Comparison of ENCODE assay signal across 13 cellular contexts in the genomic region with DNA sequence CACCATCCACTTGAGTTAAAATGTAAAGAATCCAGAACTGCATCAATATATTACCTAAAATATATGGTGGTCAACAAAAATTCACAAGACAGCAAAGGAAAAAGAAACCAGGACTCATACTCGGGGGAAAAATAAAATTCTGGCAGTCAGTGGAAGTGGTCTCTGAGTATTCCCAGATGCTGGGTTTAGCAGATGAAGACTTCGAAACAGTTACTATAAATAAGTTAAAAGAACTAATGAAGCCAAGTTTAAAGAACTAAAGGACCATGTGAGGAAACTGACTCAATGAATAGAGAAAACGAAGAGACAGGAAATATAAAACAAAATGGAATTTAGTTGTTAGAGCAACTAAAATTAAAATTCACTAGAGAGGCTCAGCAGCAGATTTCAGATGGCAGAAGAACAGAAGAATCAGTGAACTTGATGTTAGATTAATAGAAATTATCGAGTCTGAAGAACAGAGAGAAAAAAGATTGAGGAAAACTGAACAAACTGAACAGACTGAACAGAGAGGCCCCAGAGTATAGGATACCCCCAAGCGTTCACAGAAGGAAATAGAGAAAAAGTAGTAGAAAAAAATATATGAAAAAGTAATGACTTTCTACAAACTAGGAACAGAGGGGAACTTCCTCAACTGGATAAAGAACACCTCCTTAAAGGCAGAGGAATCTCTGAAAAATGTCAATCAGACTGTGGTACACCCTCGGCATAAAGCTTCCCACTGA. TPM values are rescaled to one million over a fixed set of nuclear protein-coding genes. Genes with fewer than 3 reads are reported as not detected.
DNase-seq lines count a peak whose midpoint lies in the region; ATAC-seq and TF ChIP-seq lines count a peak whose summit lies in the region.
"Had no signal": no experiment of that assay in that cellular context is flagged by ENCODE, and none has a peak within 500 bp of the region (broad histone marks: within the 10 kb centered on the region; RNA-seq: fewer than 3 reads in every experiment).

No MANE protein-coding gene starts in this region.

- H3K79me2 ChIP-seq in Karpas-422 (ENCODE audit: low read length) (no peaks in the 10 kb centered on the region), osteoblast (ENCODE audit: insufficient read depth, low read length) (no peaks in the 10 kb centered on the region)

- H4K20me1 ChIP-seq in Karpas-422 (ENCODE audit: insufficient read depth, low read depth, low read length) (no peaks in the 10 kb centered on the region), osteoblast (ENCODE audit: insufficient read depth, low read length) (no peaks in the 10 kb centered on the region)
- H4K20me1 ChIP-seq: BLaER1 had no signal

- H3K4me1 ChIP-seq in Karpas-422 (ENCODE audit: low read length) (peaks cover 4% of the 10 kb centered on the region; the same call in 1 of the 2 replicates), osteoblast (ENCODE audit: insufficient read depth, low read length) (no peaks in the 10 kb centered on the region), SJCRH30 (no peaks in the 10 kb centered on the region)

- no peaks in the 10 kb centered on the region for H3K9me3 ChIP-seq in AG04450 (ENCODE audit: control insufficient read depth, insufficient read depth, low read length)
- H3K9me3 ChIP-seq in Karpas-422 (ENCODE audit: low read length): no peaks in the 10 kb centered on the region
- H3K9me3 ChIP-seq in osteoblast (ENCODE audit: low read depth, low read length): no peaks in the 10 kb centered on the region
- no peaks in the 10 kb centered on the region for H3K9me3 ChIP-seq in SJCRH30 (replicated peaks)
- H3K9me3 ChIP-seq: BLaER1 had no signal

- no peaks in the 10 kb centered on the region for H3K27me3 ChIP-seq in AG04450 (ENCODE audit: control insufficient read depth, insufficient read depth, low read length)
- H3K27me3 ChIP-seq in Karpas-422 (ENCODE audit: low read length): no peaks in the 10 kb centered on the region
- peaks cover 3% of the 10 kb centered on the region for H3K27me3 ChIP-seq in osteoblast (ENCODE audit: insufficient read depth, low read length)
- no peaks in the 10 kb centered on the region for H3K27me3 ChIP-seq in SJCRH30
- H3K27me3 ChIP-seq: BLaER1 had no signal

- no peak overlapping the region for H3K9ac ChIP-seq in Karpas-422 (ENCODE audit: low read length)
- H3K9ac ChIP-seq: BLaER1 had no signal

- H3K36me3 ChIP-seq in Karpas-422 (ENCODE audit: insufficient read depth, low read length): no peaks in the 10 kb centered on the region
- no peaks in the 10 kb centered on the region for H3K36me3 ChIP-seq in osteoblast (ENCODE audit: insufficient read depth, low read length)
- no peaks in the 10 kb centered on the region for H3K36me3 ChIP-seq in SJCRH30
- H3K36me3 ChIP-seq: BLaER1 had no signal

- no peak overlapping the region for H2AFZ ChIP-seq in Karpas-422 (ENCODE audit: low read length)
- peak overlapping the region; percentile 29 for H2AFZ ChIP-seq in osteoblast (ENCODE audit: low read length)

- POLR2A ChIA-PET in AG04450 (lab: Yijun Ruan, JAX): no interaction called here

- ATAC-seq in GM19397 (IDR thresholded peaks at IDR 0.05; ENCODE audit: unreplicated experiment): no peak

- H3K4me2 ChIP-seq in Karpas-422 (ENCODE audit: low read depth, low read length, poor library complexity, severe bottlenecking): no peak overlapping the region
- H3K4me2 ChIP-seq in osteoblast (ENCODE audit: insufficient read depth, low read length): peak overlapping the region; percentile 43
- H3K4me2 ChIP-seq: BLaER1 had no signal

- CTCF ChIA-PET in AG04450 (lab: Charles Lee): no interaction called here

- DNase-seq in AG04450 (ENCODE audit: low read depth, low spot score) (no peak), Karpas-422 (peak; percentile 27), epithelial cell of proximal tubule (ENCODE audit: low read depth) (no peak), osteoblast (ENCODE audit: insufficient read length, low spot score, missing footprints) (peak; percentile 77), DMS153 (lab: John Stamatoyannopoulos, UW) (no peak), NCI-H2081 treated with DMSO at 0.1 percent for 48 hours (lab: John Stamatoyannopoulos, UW) (no peak), SJCRH30 (no peak)
- DNase-seq: activated CD8-positive, alpha-beta memory T cell treated with anti-CD3 and anti-CD28 coated beads, Interleukin-2, amount 50 U/mL, for 48 hours; cortex of kidney; NCI-H1930; stimulated activated CD4-positive, alpha-beta T cell treated with anti-CD3 and anti-CD28 coated beads, Interleukin-1b, Interleukin-23, amount 100 ng/mL, for 48 hours had no signal

- TF ChIP-seq CTCF in AG04450 (IDR thresholded peaks at IDR 0.05; ENCODE audit: low read depth, low read length) (0 out of 2 replicates have a peak, but pooled peaks have one; percentile 5), epithelial cell of proximal tubule (conservative IDR thresholded peaks at IDR 0.05; ENCODE audit: low read depth, low read length) (no peak), osteoblast (IDR thresholded peaks at IDR 0.05; ENCODE audit: extremely low read depth, low read depth, low read length) (no peak)

- no peak overlapping the region for H3K27ac ChIP-seq in AG04450 (ENCODE audit: low read depth, low read length)
- no peak overlapping the region for H3K27ac ChIP-seq in Karpas-422 (ENCODE audit: low read length)
- no peak overlapping the region for H3K27ac ChIP-seq in osteoblast (ENCODE audit: low read depth, low read length)
- H3K27ac ChIP-seq in SJCRH30: no peak overlapping the region
- H3K27ac ChIP-seq: BLaER1 had no signal

- H3K9me2 ChIP-seq in Karpas-422 (replicated peaks; ENCODE audit: insufficient read depth, low read length): no peaks in the 10 kb centered on the region

- no peak overlapping the region for H3K4me3 ChIP-seq in AG04450 (ENCODE audit: low read depth, low read length)
- no peak overlapping the region for H3K4me3 ChIP-seq in Karpas-422 (ENCODE audit: low read length)
- peak overlapping the region; percentile 4 for H3K4me3 ChIP-seq in epithelial cell of proximal tubule (ENCODE audit: low read depth, low read length)
- H3K4me3 ChIP-seq in osteoblast (ENCODE audit: insufficient read depth, low read length): no peak overlapping the region
- H3K4me3 ChIP-seq in SJCRH30: no peak overlapping the region
- H3K4me3 ChIP-seq: BLaER1 had no signal

RNA-seq across cellular contexts. Expression of gene MGAT4A, which starts 27.9 kb away (rescaled TPM):
- 0.04 TPM in 1 of 2 replicates, not detected in the other for polyA plus RNA-seq in AG04450 (2011; rRNA removed)
- polyA minus RNA-seq in AG04450 (2011; rRNA and poly(A)+ RNA removed): 0.04 and 0.05 TPM in 2 replicates
- 0.15 and 0.43 TPM in 2 replicates for total RNA-seq in Karpas-422 (2014; rRNA removed; shearing (Covaris generic); ENCODE audit: low replicate concordance)
- total RNA-seq in epithelial cell of proximal tubule (1.5 and 4.4 TPM in 2 replicates), osteoblast (under 0.01 and 0.36 TPM in 2 replicates)
- 0.08 and 0.13 TPM in 2 replicates for total RNA-seq in SJCRH30 (2014; rRNA removed; shearing (Covaris generic))

Comparison
In these comparisons a context has a peak if more than half of its experiments do, and no peak if none do; other contexts are left out.
1. DNase-seq: peak in Karpas-422 (single experiment) and osteoblast (single experiment); none in AG04450 (single experiment), epithelial cell of proximal tubule (single experiment), DMS153 (single experiment), NCI-H2081 treated with DMSO at 0.1 percent for 48 hours (single experiment) and SJCRH30 (0 of 2).